Comparison of ENCODE assay signal across 8 cellular contexts in genomic region chr10:77846718-77847311, GRCh38.
A peak's percentile ranks its signal among the peaks of the same experiment; 100 is the strongest.
DNase-seq lines count a peak whose midpoint lies in the region; ATAC-seq and TF ChIP-seq lines count a peak whose summit lies in the region.

No MANE protein-coding gene starts in this region.

- H3K27me3 ChIP-seq in kidney epithelial cell (ENCODE audit: control insufficient read depth, insufficient read depth, low read length): no peaks in the 10 kb centered on the region

- TF ChIP-seq CTCF in activated B cell treated with CpG ODN at 0.5 μM for 24 hours (IDR thresholded peaks at IDR 0.05) (peak; percentile 85), kidney epithelial cell (IDR thresholded peaks at IDR 0.05; ENCODE audit: insufficient read depth, low read length, poor library complexity, severe bottlenecking) (peak; percentile 94)

- POLR2A ChIA-PET in activated B cell treated with CpG ODN at 0.5 μM for 24 hours (lab: Charles Lee): no interaction called here

- CTCF ChIA-PET in activated B cell treated with CpG ODN at 0.5 μM for 24 hours (lab: Charles Lee): interaction anchor here (0.5 to 1.5 kb wide), 12 partner anchors 10 to 1476 kb away, joined by 3 to 8 read pairs (median 4); no protein-coding TSS in a partner anchor

- no peak overlapping the region for H3K27ac Mint-ChIP-seq in activated B cell treated with CpG ODN at 0.5 μM for 24 hours

- peaks cover under 1% of the 10 kb centered on the region for H3K36me3 ChIP-seq in kidney epithelial cell (ENCODE audit: control insufficient read depth, insufficient read depth, low read length)

- H3K9me3 Mint-ChIP-seq in activated B cell treated with CpG ODN at 0.5 μM for 24 hours: no peaks in the 10 kb centered on the region

- intact Hi-C loops in activated B cell treated with CpG ODN at 0.5 μM for 24 hours (cut with micrococcal nuclease): loop anchor here (1.0 kb wide), 3 partner anchors 31 to 182 kb away; partner anchors contain the start of gene POLR3A

- H3K4me1 Mint-ChIP-seq in activated B cell treated with CpG ODN at 0.5 μM for 24 hours: peaks cover 2% of the 10 kb centered on the region

- no peak overlapping the region for H3K4me3 Mint-ChIP-seq in activated B cell treated with CpG ODN at 0.5 μM for 24 hours

- H3K27me3 Mint-ChIP-seq in activated B cell treated with CpG ODN at 0.5 μM for 24 hours: no peaks in the 10 kb centered on the region

- H3K4me3 ChIP-seq in kidney epithelial cell (ENCODE audit: low read depth, low read length): no peak overlapping the region

- peak; percentile 65 for ATAC-seq in activated B cell treated with CpG ODN at 0.5 μM for 24 hours (ENCODE audit: low read depth)
- no peak for ATAC-seq in HG03025 (IDR thresholded peaks at IDR 0.05; ENCODE audit: low FRiP score, unreplicated experiment)

- DNase-seq in EH (ENCODE audit: low read depth): peak; percentile 76
- peak; percentile 62 for DNase-seq in HCEC 1CT
- DNase-seq in NCI-H1694 treated with DMSO at 0.1 percent for 48 hours (lab: John Stamatoyannopoulos, UW): peak; percentile 55
- DNase-seq in activated B cell treated with CpG ODN at 0.5 μM for 24 hours: peak; percentile 46
- peak; percentile 83 for DNase-seq in cerebellar cortex (ENCODE audit: low spot score)
- no peak for DNase-seq in kidney epithelial cell (ENCODE audit: low read depth)
- peak; percentile 19 to 53 for DNase-seq in stimulated activated CD4-positive, alpha-beta T cell treated with anti-CD3 and anti-CD28 coated beads, Interleukin-15, amount 100 ng/mL, for 48 hours (ENCODE audit: low read depth in 2 of 2)

- no peaks in the 10 kb centered on the region for H3K36me3 Mint-ChIP-seq in activated B cell treated with CpG ODN at 0.5 μM for 24 hours (ENCODE audit: low read depth)
